ENCODE assay signal across 1 cellular context in genomic region chr1:160101037-160101716, GRCh38.
A peak's percentile ranks its signal among the peaks of the same experiment; 100 is the strongest.
TF ChIP-seq lines count a peak whose summit lies in the region.

No MANE protein-coding gene starts in this region.

TF ChIP-seq in GM12878, 131 proteins besides CTCF, POLR2A, EP300 and RAD21 (continued from another document):
- TF ChIP-seq CBX3 (IDR thresholded peaks at IDR 0.05; ENCODE audit: borderline replicate concordance, low read depth) (no peak), ATF7 (IDR thresholded peaks at IDR 0.05; ENCODE audit: low read depth) (peak; percentile 66), TBL1XR1 (IDR thresholded peaks at IDR 0.05; ENCODE audit: low read depth, low read length) (no peak), FOS (IDR thresholded peaks at IDR 0.05; ENCODE audit: borderline replicate concordance, extremely low read depth, insufficient read length) (no peak), SMAD1 (IDR thresholded peaks at IDR 0.05; ENCODE audit: low read depth, partially characterized antibody) (no peak), ZBED1 (IDR thresholded peaks at IDR 0.05; ENCODE audit: borderline replicate concordance) (no peak), MYC (IDR thresholded peaks at IDR 0.05; ENCODE audit: insufficient read depth, insufficient read length, insufficient replicate concordance, low read length, severe bottlenecking) (no peak), NR2C2 (IDR thresholded peaks at IDR 0.05; ENCODE audit: borderline replicate concordance, control insufficient read depth, insufficient read length, low read depth) (no peak), BMI1 (IDR thresholded peaks at IDR 0.05; ENCODE audit: borderline replicate concordance) (no peak), EZH2 (IDR thresholded peaks at IDR 0.05; ENCODE audit: borderline replicate concordance, control insufficient read depth, low read depth, low read length) (no peak), DPF2 (IDR thresholded peaks at IDR 0.05) (no peak), ZNF384 (IDR thresholded peaks at IDR 0.05; ENCODE audit: borderline replicate concordance, low read depth, low read length) (no peak), PML (IDR thresholded peaks at IDR 0.05; ENCODE audit: low read length) (no peak), STAT1 (conservative IDR thresholded peaks at IDR 0.05) (no peak), RFX5 (IDR thresholded peaks at IDR 0.05; ENCODE audit: low read depth, low read length) (no peak), CREB1 (IDR thresholded peaks at IDR 0.05; ENCODE audit: low read depth) (peak; percentile 53; the same call in 1 of the 2 replicates), TARDBP (IDR thresholded peaks at IDR 0.05; ENCODE audit: borderline replicate concordance) (no peak), SP1 (IDR thresholded peaks at IDR 0.05; ENCODE audit: low read depth, low read length) (no peak), BACH1 (IDR thresholded peaks at IDR 0.05; ENCODE audit: borderline replicate concordance) (no peak), EED (IDR thresholded peaks at IDR 0.05; ENCODE audit: low read depth) (no peak)
- TF ChIP-seq, protein P1, sequence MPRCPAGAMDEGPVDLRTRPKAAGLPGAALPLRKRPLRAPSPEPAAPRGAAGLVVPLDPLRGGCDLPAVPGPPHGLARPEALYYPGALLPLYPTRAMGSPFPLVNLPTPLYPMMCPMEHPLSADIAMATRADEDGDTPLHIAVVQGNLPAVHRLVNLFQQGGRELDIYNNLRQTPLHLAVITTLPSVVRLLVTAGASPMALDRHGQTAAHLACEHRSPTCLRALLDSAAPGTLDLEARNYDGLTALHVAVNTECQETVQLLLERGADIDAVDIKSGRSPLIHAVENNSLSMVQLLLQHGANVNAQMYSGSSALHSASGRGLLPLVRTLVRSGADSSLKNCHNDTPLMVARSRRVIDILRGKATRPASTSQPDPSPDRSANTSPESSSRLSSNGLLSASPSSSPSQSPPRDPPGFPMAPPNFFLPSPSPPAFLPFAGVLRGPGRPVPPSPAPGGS (IDR thresholded peaks at IDR 0.05; ENCODE audit: borderline replicate concordance, insufficient read depth, low read depth, low read length, poor library complexity, severe bottlenecking), result no peak
- TF ChIP-seq, protein P2, sequence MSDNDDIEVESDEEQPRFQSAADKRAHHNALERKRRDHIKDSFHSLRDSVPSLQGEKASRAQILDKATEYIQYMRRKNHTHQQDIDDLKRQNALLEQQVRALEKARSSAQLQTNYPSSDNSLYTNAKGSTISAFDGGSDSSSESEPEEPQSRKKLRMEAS (IDR thresholded peaks at IDR 0.05; ENCODE audit: low read depth, low read length), result peak; percentile 44; the same call in 1 of the 2 replicates
- TF ChIP-seq, protein P3, sequence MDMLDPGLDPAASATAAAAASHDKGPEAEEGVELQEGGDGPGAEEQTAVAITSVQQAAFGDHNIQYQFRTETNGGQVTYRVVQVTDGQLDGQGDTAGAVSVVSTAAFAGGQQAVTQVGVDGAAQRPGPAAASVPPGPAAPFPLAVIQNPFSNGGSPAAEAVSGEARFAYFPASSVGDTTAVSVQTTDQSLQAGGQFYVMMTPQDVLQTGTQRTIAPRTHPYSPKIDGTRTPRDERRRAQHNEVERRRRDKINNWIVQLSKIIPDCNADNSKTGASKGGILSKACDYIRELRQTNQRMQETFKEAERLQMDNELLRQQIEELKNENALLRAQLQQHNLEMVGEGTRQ (IDR thresholded peaks at IDR 0.05; ENCODE audit: borderline replicate concordance, low read depth, low read length), result no peak; the same call in 1 of the 2 replicates
TF ChIP-seq in GM12878: peak in this region for 20.
